Comparison of ENCODE assay signal across 8 cellular contexts in genomic region chr2:36597003-36597531, GRCh38. TPM values are rescaled to one million over a fixed set of nuclear protein-coding genes. Genes with fewer than 3 reads are reported as not detected.
DNase-seq lines count a peak whose midpoint lies in the region; ATAC-seq and TF ChIP-seq lines count a peak whose summit lies in the region.

No MANE protein-coding gene starts in this region.

- TF ChIP-seq CTCF in cardiac muscle cell (IDR thresholded peaks at IDR 0.05; ENCODE audit: low read depth, low read length) = no peak
- no peak for TF ChIP-seq CTCF in astrocyte of the cerebellum (IDR thresholded peaks at IDR 0.05; ENCODE audit: low read depth, low read length, missing control alignments)
- no peak for TF ChIP-seq CTCF in lung (IDR thresholded peaks at IDR 0.05; ENCODE audit: control extremely low read depth, extremely low read depth)
- no peak for TF ChIP-seq CTCF in type B pancreatic cell (conservative IDR thresholded peaks at IDR 0.05)

- H3K4me3 ChIP-seq in cardiac muscle cell (peak overlapping the region; percentile 94), astrocyte of the cerebellum (ENCODE audit: low read depth, low read length) (peak overlapping the region; percentile 67), lung (peak overlapping the region; percentile 91)

- H3K9me3 ChIP-seq in cardiac muscle cell (ENCODE audit: low read depth) (no peaks in the 10 kb centered on the region), lung (ENCODE audit: control insufficient read depth in 2 of 2, insufficient read depth in 1 of 2, low read length in 1 of 2) (no peaks in the 10 kb centered on the region)

- H3K27me3 Mint-ChIP-seq in type B pancreatic cell = no peaks in the 10 kb centered on the region

- H3K27me3 ChIP-seq in cardiac muscle cell = no peaks in the 10 kb centered on the region
- H3K27me3 ChIP-seq in lung (ENCODE audit: control insufficient read depth, insufficient read depth) = no peaks in the 10 kb centered on the region

- H3K4me3 Mint-ChIP-seq in type B pancreatic cell = peak overlapping the region; percentile 94

- H3K36me3 ChIP-seq in cardiac muscle cell (no peaks in the 10 kb centered on the region), lung (ENCODE audit: control insufficient read depth in 2 of 2, insufficient read depth in 2 of 2, low read length in 2 of 2) (peaks cover 0 to 1% of the 10 kb centered on the region in 2 donors)

- ATAC-seq in Right ventricle myocardium superior (ENCODE audit: poor library complexity) (no peak), lung (ENCODE audit: insufficient read depth, low FRiP score) (peak; percentile 7), HG03159 (IDR thresholded peaks at IDR 0.05; ENCODE audit: unreplicated experiment) (no peak)

- H3K36me3 Mint-ChIP-seq in type B pancreatic cell = peaks cover 24% of the 10 kb centered on the region

- in situ Hi-C loops in astrocyte of the cerebellum (cut with HindIII; ENCODE audit: low sequenced_read_pairs) = no loop called here

- 31 to 40% methylated on average over 19 of the region's 19 CpGs for whole genome bisulfite sequencing in lung, 2 donors

- H3K27ac ChIP-seq in cardiac muscle cell (peak overlapping the region; percentile 96), lung (ENCODE audit: low read depth in 1 of 2, low read length in 1 of 2) (peak overlapping the region in 1 of 2 donors; percentile 97)

- H3K4me1 Mint-ChIP-seq in type B pancreatic cell (ENCODE audit: unreplicated experiment) = peaks cover 34% of the 10 kb centered on the region

- DNase-seq in cardiac muscle cell (ENCODE audit: low read depth in 1 of 2, low spot score in 1 of 2) (peak in 1 of 2 donors; percentile 5), Right ventricle myocardium superior (no peak), astrocyte of the cerebellum (ENCODE audit: low read depth) (no peak), lung (ENCODE audit: low spot score) (no peak), type B pancreatic cell (ENCODE audit: extremely low spot score, unreplicated experiment) (no peak), COLO668 (lab: John Stamatoyannopoulos, UW; ENCODE audit: unreplicated experiment) (no peak), epidermal melanocyte (ENCODE audit: insufficient read length, low spot score) (no peak)

- peak overlapping the region; percentile 73 for H3K27ac Mint-ChIP-seq in type B pancreatic cell

- intact Hi-C loops in Right ventricle myocardium superior (cut with DNase I) = loop anchor here (10.0 kb wide), 1 partner anchor 242 kb away; the partner anchor contains the start of gene CRIM1

- no peaks in the 10 kb centered on the region for H3K9me3 Mint-ChIP-seq in type B pancreatic cell

- H3K4me1 ChIP-seq in cardiac muscle cell (ENCODE audit: low read depth) (no peaks in the 10 kb centered on the region), lung (ENCODE audit: control insufficient read depth in 2 of 2, insufficient read depth in 2 of 2, low read length in 2 of 2) (peaks cover 5 to 10% of the 10 kb centered on the region in 2 donors)

RNA-seq across cellular contexts. Expression of gene FEZ2, which starts 0.9 kb away (rescaled TPM):
- 17.3 and 23.0 TPM in 2 replicates for total RNA-seq in cardiac muscle cell
- 7.1 and 10.8 TPM in 2 replicates for polyA plus RNA-seq in cardiac muscle cell
- total RNA-seq in Right ventricle myocardium superior = 38.3 TPM
- total RNA-seq in lung = 10 to 100 TPM; 36.1 to 62.9 TPM
- 10 to 100 TPM; 17.6 to 26.8 TPM for polyA plus RNA-seq in lung
- 29.9 and 34.4 TPM in 2 replicates for total RNA-seq in type B pancreatic cell (ENCODE audit: low replicate concordance)
